Comparison of ENCODE assay signal across 8 cellular contexts in genomic region chr20:58447733-58448391, GRCh38. TPM values are rescaled to one million over a fixed set of nuclear protein-coding genes. Genes with fewer than 3 reads are reported as not detected.
DNase-seq lines count a peak whose midpoint lies in the region; ATAC-seq and TF ChIP-seq lines count a peak whose summit lies in the region.

No MANE protein-coding gene starts in this region.

- H3K36me3 ChIP-seq in upper lobe of left lung = peaks cover 10 to 48% (median 20%) of the 10 kb centered on the region in 4 donors

- DNase-seq in GM04504 (ENCODE audit: low read depth) (peak; percentile 17), NCI-H1694 treated with DMSO at 0.1 percent for 48 hours (lab: John Stamatoyannopoulos, UW) (peak; percentile 18), endothelial cell (ENCODE audit: low spot score) (peak; percentile 70), naive B cell (peak; percentile 16), upper lobe of left lung (peak in 1 of 2 donors; percentile 51)
- DNase-seq in activated CD4-positive, alpha-beta T cell treated with anti-CD3 and anti-CD28 coated beads for 4 hours = peak; percentile 47 to 60

- H3K4me1 ChIP-seq in upper lobe of left lung = no peaks in the 10 kb centered on the region

- TF ChIP-seq POLR2A in upper lobe of left lung (IDR thresholded peaks at IDR 0.05) = no peak

- H3K9me3 ChIP-seq in upper lobe of left lung = no peaks in the 10 kb centered on the region

- no peak for TF ChIP-seq EP300 in upper lobe of left lung (IDR thresholded peaks at IDR 0.05)

- H3K4me1 Mint-ChIP-seq in endothelial cell (ENCODE audit: unreplicated experiment) = peaks cover 17% of the 10 kb centered on the region
- peaks cover under 1 to 9% (median under 1%) of the 10 kb centered on the region in 3 donors for H3K4me1 Mint-ChIP-seq in naive B cell

- ATAC-seq in naive B cell (ENCODE audit: low read depth in 2 of 2) (peak; percentile 51 to 53), upper lobe of left lung (ENCODE audit: low FRiP score in 2 of 2) (peak in 1 of 2 donors; percentile 68), GM21717 (IDR thresholded peaks at IDR 0.05; ENCODE audit: unreplicated experiment) (no peak)

- H3K27ac Mint-ChIP-seq in endothelial cell (ENCODE audit: unreplicated experiment) (no peak overlapping the region), naive B cell (peak overlapping the region in 1 of 6 donors; percentile 88)

- TF ChIP-seq CTCF in 22Rv1 (IDR thresholded peaks at IDR 0.05) (peak; percentile 69), endothelial cell (IDR thresholded peaks at IDR 0.05; ENCODE audit: unreplicated experiment) (peak; percentile 63), upper lobe of left lung (IDR thresholded peaks at IDR 0.05) (peak; percentile 14 to 60 (median 48))

- H3K27ac ChIP-seq in 22Rv1 (no peak overlapping the region), upper lobe of left lung (no peak overlapping the region)

- H3K27me3 ChIP-seq in upper lobe of left lung = no peaks in the 10 kb centered on the region

- WGBS in upper lobe of left lung, 2 donors = 66 to 72% methylated on average over 7 of the region's 7 CpGs

- H3K9me3 Mint-ChIP-seq in endothelial cell (ENCODE audit: unreplicated experiment) = no peaks in the 10 kb centered on the region
- H3K9me3 Mint-ChIP-seq in naive B cell = no peaks in the 10 kb centered on the region

- H3K36me3 Mint-ChIP-seq in endothelial cell (ENCODE audit: low read depth, unreplicated experiment) (peaks cover 11% of the 10 kb centered on the region), naive B cell (peaks cover 2 to 15% of the 10 kb centered on the region in 2 donors)

- H3K4me3 Mint-ChIP-seq in endothelial cell (ENCODE audit: unreplicated experiment) (no peak overlapping the region), naive B cell (no peak overlapping the region)

- peaks cover 2% of the 10 kb centered on the region for H3K27me3 Mint-ChIP-seq in endothelial cell (ENCODE audit: unreplicated experiment)
- no peaks in the 10 kb centered on the region for H3K27me3 Mint-ChIP-seq in naive B cell

- no peak overlapping the region for H3K4me3 ChIP-seq in upper lobe of left lung

RNA-seq across cellular contexts. Expression of gene VAPB, which starts 58.8 kb away (rescaled TPM):
- total RNA-seq in endothelial cell (ENCODE audit: unreplicated experiment) (55.5 TPM), upper lobe of left lung (10 to 100 TPM; 13.8 to 48.2 (median 33.7) TPM)
- polyA plus RNA-seq in naive B cell (ENCODE audit: low read depth in 6 of 6) = 10 to 100 TPM; 18.1 to 30.7 (median 21.3) TPM
